ENCODE assay signal across 8 cellular contexts in the genomic region with DNA sequence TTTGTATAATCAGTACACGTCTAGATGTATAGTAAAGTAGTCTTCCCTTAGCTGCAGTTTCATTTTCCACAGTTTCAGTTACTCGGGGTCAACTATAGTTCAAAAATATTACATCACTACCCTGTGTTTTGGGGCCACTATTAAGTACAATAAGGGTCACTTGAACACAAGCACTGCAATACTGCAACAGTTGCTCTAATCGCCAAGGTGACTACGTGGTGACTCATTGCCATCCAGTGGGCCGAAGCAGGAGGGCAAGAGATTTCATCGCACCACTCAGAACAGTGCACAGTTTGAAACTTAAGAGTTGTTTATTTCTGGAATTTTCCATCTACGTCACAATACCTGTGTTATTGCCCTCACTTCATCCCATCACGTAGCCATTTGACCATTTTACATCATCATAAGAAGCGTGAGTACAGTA. TPM values are rescaled to one million over a fixed set of nuclear protein-coding genes. Genes with fewer than 3 reads are reported as not detected.
DNase-seq lines count a peak whose midpoint lies in the region; ATAC-seq and TF ChIP-seq lines count a peak whose summit lies in the region.

A gene (plus strand): TSS at position 379 of the 424 bp plus-strand sequence. CDS start 18,994 bp downstream, outside the sequence.

- peak; percentile 78 for TF ChIP-seq CTCF in AG09319 (IDR thresholded peaks at IDR 0.05; ENCODE audit: low read depth, low read length)
- peak; percentile 64; the same call in 1 of the 2 replicates for TF ChIP-seq CTCF in Panc1 (IDR thresholded peaks at IDR 0.05)

- no peaks in the 10 kb centered on the region for H3K36me3 ChIP-seq in Panc1 (ENCODE audit: control insufficient read depth, insufficient read depth, low read length)

- peaks cover 7% of the 10 kb centered on the region; the same call in 1 of the 2 replicates for H3K4me1 ChIP-seq in Panc1 (ENCODE audit: control insufficient read depth, insufficient read depth, low read length)

- intact Hi-C loops in Panc1 (cut with micrococcal nuclease; ENCODE audit: unreplicated experiment) = no loop called here

- no TSS peak for BruUV-seq in Panc1 (replicated peaks; lab: Mats Ljungman, UMichigan)

- H3K27me3 ChIP-seq in Panc1 (ENCODE audit: control insufficient read depth, insufficient read depth, low read length) = no peaks in the 10 kb centered on the region

- DNase-seq in AG09319 (ENCODE audit: extremely low read depth, low read depth) (peak; percentile 55), Panc1 (ENCODE audit: low read depth, low spot score) (peak; percentile 41), fibroblast of peridontal ligament (ENCODE audit: extremely low read depth) (peak; percentile 83), pulmonary artery endothelial cell (ENCODE audit: low read depth, low spot score) (peak; percentile 92), NCI-H1092 treated with DMSO at 0.1 percent for 48 hours (lab: John Stamatoyannopoulos, UW) (no peak), cerebellum (ENCODE audit: low spot score) (no peak)

- POLR2A ChIA-PET in Panc1 (lab: Charles Lee) = no interaction called here

- peak; percentile 43 for ATAC-seq in GM18858 (IDR thresholded peaks at IDR 0.05; ENCODE audit: unreplicated experiment)
- peak; percentile 71 for ATAC-seq in HG03095 (IDR thresholded peaks at IDR 0.05; ENCODE audit: unreplicated experiment)
- ATAC-seq in Panc1 = peak; percentile 98

- CTCF ChIA-PET in Panc1 (lab: Charles Lee) = no interaction called here

- H3K9me3 ChIP-seq in Panc1 (ENCODE audit: control insufficient read depth, insufficient read depth, low read depth, low read length) = no peaks in the 10 kb centered on the region

- no peak within 1 kb of the TSS; the same call in 1 of the 2 replicates for H3K27ac ChIP-seq in Panc1 (ENCODE audit: low read length)

- in situ Hi-C loops in Panc1 (cut with HindIII; ENCODE audit: low pct_unique_long_range_greater_than_20kb, low sequenced_read_pairs) = no loop called here

- H3K4me3 ChIP-seq in Panc1 (ENCODE audit: low read depth in 2 of 2, low read length in 2 of 2) = peak within 1 kb of the TSS in 1 of 2 experiments; percentile 21; a peak in 1 of 4 replicates

RNA-seq across cellular contexts. Expression of the gene that starts here (rescaled TPM):
- total RNA-seq in Panc1 (2021; ENCODE audit: unreplicated experiment) (not detected), pulmonary artery endothelial cell (0.13 and 0.39 TPM in 2 replicates), cerebellum (not detected)
- not detected for polyA plus RNA-seq in Panc1 (2012; ENCODE audit: insufficient read length)

Comparison
In these comparisons a context has a peak if more than half of its experiments do, and no peak if none do; other contexts are left out.
1. Peak in DNase-seq and ATAC-seq in Panc1; RNA of the gene not detected or under 1 TPM.
2. Peak in DNase-seq in pulmonary artery endothelial cell; RNA of the gene not detected or under 1 TPM.
3. DNase-seq: peak in AG09319 (single experiment) and fibroblast of peridontal ligament (single experiment); none in NCI-H1092 treated with DMSO at 0.1 percent for 48 hours (single experiment) and cerebellum (single experiment).
4. ATAC-seq: peak in every context shown above with its lines; median percentile 98 in Panc1; 71 in HG03095; 43 in GM18858.